14 cellular contexts compared by ENCODE assay signal in genomic region chr9:1929722-1930621, GRCh38.
DNase-seq lines count a peak whose midpoint lies in the region; ATAC-seq and TF ChIP-seq lines count a peak whose summit lies in the region.
"Had no signal": no experiment of that assay in that cellular context is flagged by ENCODE, and none has a peak within 500 bp of the region (broad histone marks: within the 10 kb centered on the region; RNA-seq: fewer than 3 reads in every experiment).

No MANE protein-coding gene starts in this region.

- no peaks in the 10 kb centered on the region for H3K27me3 ChIP-seq in left lung
- H3K27me3 ChIP-seq: ascending aorta had no signal

- peak; percentile 31 for ATAC-seq in stimulated activated naive CD8-positive, alpha-beta T cell treated with anti-CD3 and anti-CD28 coated beads, Interleukin-15, amount 100 ng/mL, for 72 hours
- no peak for ATAC-seq in stimulated activated naive CD8-positive, alpha-beta T cell treated with anti-CD3 and anti-CD28 coated beads, Interleukin-15, Interleukin-2, amounts not matched to agents 100 U/mL and 50 U/mL, for 24 hours
- ATAC-seq in GM21786 (IDR thresholded peaks at IDR 0.05; ENCODE audit: unreplicated experiment) (peak; percentile 51), HG03439 (IDR thresholded peaks at IDR 0.05; ENCODE audit: unreplicated experiment) (peak; percentile 54), left lung (no peak)
- peak; percentile 19 to 70 for ATAC-seq in stimulated activated naive B cell treated with anti-CD40 and anti-IgM and Interleukin-4, amounts not matched to agents 10 μg/mL and 1 μg/mL and 100 μg/mL, for 72 hours (replicated peaks)

- no peaks in the 10 kb centered on the region for H3K4me1 ChIP-seq in left lung
- H3K4me1 ChIP-seq: ascending aorta had no signal

- H3K4me3 Mint-ChIP-seq in stimulated activated naive CD8-positive, alpha-beta T cell treated with anti-CD3 and anti-CD28 coated beads, Interleukin-15, amount 100 ng/mL, for 72 hours = no peak overlapping the region
- H3K4me3 Mint-ChIP-seq in stimulated activated naive B cell treated with anti-CD40 and anti-IgM and Interleukin-4, amounts not matched to agents 10 μg/mL and 1 μg/mL and 100 μg/mL, for 72 hours = peak overlapping the region in 1 of 2 donors; percentile 41

- no peaks in the 10 kb centered on the region for H3K36me3 ChIP-seq in left lung
- H3K36me3 ChIP-seq: ascending aorta had no signal

- no peak for DNase-seq in stimulated activated naive CD8-positive, alpha-beta T cell treated with anti-CD3 and anti-CD28 coated beads, Interleukin-15, amount 100 ng/mL, for 72 hours
- DNase-seq in stimulated activated naive CD8-positive, alpha-beta T cell treated with anti-CD3 and anti-CD28 coated beads, Interleukin-15, Interleukin-2, amounts not matched to agents 100 U/mL and 50 U/mL, for 24 hours = no peak
- DNase-seq in stimulated activated naive B cell treated with anti-CD40 and anti-IgM and Interleukin-4, amounts not matched to agents 10 μg/mL and 1 μg/mL and 100 μg/mL, for 72 hours = peak; percentile 10
- no peak for DNase-seq in NCI-H2081 (lab: John Stamatoyannopoulos, UW)
- no peak for DNase-seq in OCI-M2 (lab: John Stamatoyannopoulos, UW; ENCODE audit: unreplicated experiment)
- DNase-seq in left lung = no peak
- DNase-seq: DMS79 treated with DMSO at 0.1 percent for 48 hours; NCI-H1694; posterior cingulate gyrus; stimulated activated CD4-positive, alpha-beta T cell treated with anti-CD3 and anti-CD28 coated beads, Interleukin-2, amount 100 ng/mL, for 48 hours had no signal

- no peaks in the 10 kb centered on the region for H3K9me3 Mint-ChIP-seq in stimulated activated naive CD8-positive, alpha-beta T cell treated with anti-CD3 and anti-CD28 coated beads, Interleukin-15, amount 100 ng/mL, for 72 hours
- H3K9me3 Mint-ChIP-seq in stimulated activated naive B cell treated with anti-CD40 and anti-IgM and Interleukin-4, amounts not matched to agents 10 μg/mL and 1 μg/mL and 100 μg/mL, for 72 hours = peaks cover 3 to 6% of the 10 kb centered on the region in 2 donors

- H3K9me3 ChIP-seq in left lung = no peaks in the 10 kb centered on the region
- H3K9me3 ChIP-seq: ascending aorta had no signal

- H3K36me3 Mint-ChIP-seq in stimulated activated naive B cell treated with anti-CD40 and anti-IgM and Interleukin-4, amounts not matched to agents 10 μg/mL and 1 μg/mL and 100 μg/mL, for 72 hours = no peaks in the 10 kb centered on the region

- intact Hi-C loops in left lung (cut with DNase I) = no loop called here

- H3K27me3 Mint-ChIP-seq in stimulated activated naive CD8-positive, alpha-beta T cell treated with anti-CD3 and anti-CD28 coated beads, Interleukin-15, amount 100 ng/mL, for 72 hours = peaks cover 8% of the 10 kb centered on the region
- H3K27me3 Mint-ChIP-seq in stimulated activated naive B cell treated with anti-CD40 and anti-IgM and Interleukin-4, amounts not matched to agents 10 μg/mL and 1 μg/mL and 100 μg/mL, for 72 hours = peaks cover 4 to 16% of the 10 kb centered on the region in 2 donors

- no peak overlapping the region for H3K4me3 ChIP-seq in left lung
- H3K4me3 ChIP-seq: ascending aorta, lung had no signal

- H3K4me1 Mint-ChIP-seq in stimulated activated naive CD8-positive, alpha-beta T cell treated with anti-CD3 and anti-CD28 coated beads, Interleukin-15, amount 100 ng/mL, for 72 hours = peaks cover 6% of the 10 kb centered on the region
- peaks cover 7% of the 10 kb centered on the region in 2 donors for H3K4me1 Mint-ChIP-seq in stimulated activated naive B cell treated with anti-CD40 and anti-IgM and Interleukin-4, amounts not matched to agents 10 μg/mL and 1 μg/mL and 100 μg/mL, for 72 hours

- no peak for TF ChIP-seq CTCF in left lung (IDR thresholded peaks at IDR 0.05)

- no peak overlapping the region for H3K27ac ChIP-seq in left lung
- H3K27ac ChIP-seq: ascending aorta had no signal

- H3K27ac Mint-ChIP-seq in stimulated activated naive CD8-positive, alpha-beta T cell treated with anti-CD3 and anti-CD28 coated beads, Interleukin-15, amount 100 ng/mL, for 72 hours = no peak overlapping the region
- H3K27ac Mint-ChIP-seq in stimulated activated naive B cell treated with anti-CD40 and anti-IgM and Interleukin-4, amounts not matched to agents 10 μg/mL and 1 μg/mL and 100 μg/mL, for 72 hours = peak overlapping the region; percentile 82

Comparison
In these comparisons a context has a peak if more than half of its experiments do, and no peak if none do; other contexts are left out.
1. ATAC-seq: peak in stimulated activated naive CD8-positive, alpha-beta T cell treated with anti-CD3 and anti-CD28 coated beads, Interleukin-15, amount 100 ng/mL, for 72 hours (single experiment), GM21786 (single experiment), HG03439 (single experiment) and stimulated activated naive B cell treated with anti-CD40 and anti-IgM and Interleukin-4, amounts not matched to agents 10 μg/mL and 1 μg/mL and 100 μg/mL, for 72 hours (2 of 2); none in stimulated activated naive CD8-positive, alpha-beta T cell treated with anti-CD3 and anti-CD28 coated beads, Interleukin-15, Interleukin-2, amounts not matched to agents 100 U/mL and 50 U/mL, for 24 hours (single experiment) and left lung (single experiment).